ENCODE assay signal across 28 cellular contexts in the genomic region with DNA sequence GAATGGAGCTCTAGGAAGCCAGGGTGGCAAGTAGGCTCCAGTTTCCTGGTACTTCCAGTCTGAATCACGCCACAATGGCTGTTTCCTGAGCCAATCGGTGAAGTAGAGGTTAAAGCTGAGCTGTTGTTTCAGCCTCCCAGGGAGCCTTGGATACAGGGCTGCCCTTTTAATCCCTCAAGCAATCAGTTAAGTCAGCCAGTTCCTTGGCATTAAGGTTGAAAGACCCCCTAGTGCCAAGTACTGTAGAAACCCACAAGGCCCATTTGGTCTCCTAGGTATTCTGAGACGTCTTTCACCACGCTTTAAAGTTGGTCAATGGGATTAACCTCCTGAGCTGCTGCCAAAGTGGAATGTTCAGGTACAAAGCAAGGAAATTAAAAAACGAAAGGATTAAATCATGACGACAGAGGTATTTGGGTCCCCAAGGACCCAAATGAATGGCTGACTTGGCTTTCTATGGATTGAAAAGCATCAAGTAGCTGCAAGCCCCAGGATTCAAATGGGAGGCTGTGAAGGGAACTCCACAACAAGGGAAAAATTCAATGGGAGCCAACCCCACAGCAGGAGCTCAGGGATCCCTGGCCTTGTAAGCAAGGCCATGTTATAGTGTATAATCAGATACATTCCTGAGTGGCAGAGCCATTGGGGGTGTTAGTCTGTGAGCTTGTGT.
A peak's percentile ranks its signal among the peaks of the same experiment; 100 is the strongest.
DNase-seq lines count a peak whose midpoint lies in the region; ATAC-seq, FAIRE-seq and TF ChIP-seq lines count a peak whose summit lies in the region.
"Had no signal": no experiment of that assay in that cellular context is flagged by ENCODE, and none has a peak within 500 bp of the region (broad histone marks: within the 10 kb centered on the region; RNA-seq: fewer than 3 reads in every experiment).

No MANE protein-coding gene starts in this region.

- no peak overlapping the region for H2BK5ac ChIP-seq in H1 (ENCODE audit: low read depth, low read length)

- H3K9ac ChIP-seq in NT2/D1 (ENCODE audit: insufficient read length, low read depth) (no peak overlapping the region), H1 (replicated peaks in 1 of 4; ENCODE audit: extremely low read depth in 1 of 4, low read depth in 3 of 4, low read length in 3 of 4) (no peak overlapping the region)
- H3K9ac ChIP-seq: GM23248 had no signal

- H3K27me3 ChIP-seq in NT2/D1 (ENCODE audit: insufficient read depth, insufficient read length) (no peaks in the 10 kb centered on the region), H1 (replicated peaks in 1 of 4; ENCODE audit: control insufficient read depth in 3 of 4, extremely low read depth in 1 of 4, insufficient read depth in 3 of 4, low read length in 3 of 4) (no peaks in the 10 kb centered on the region), sigmoid colon (no peaks in the 10 kb centered on the region)
- H3K27me3 ChIP-seq: left lung, spleen, thyroid gland had no signal

- no peak overlapping the region for H2BK12ac ChIP-seq in H1 (ENCODE audit: low read depth, low read length)

- H3K4ac ChIP-seq in H1 (replicated peaks; ENCODE audit: insufficient read length, low read depth, low read length) = no peak overlapping the region

- H4K91ac ChIP-seq in H1 (replicated peaks; ENCODE audit: insufficient read length, low read length) = no peak overlapping the region

- no peak overlapping the region for H3K4me3 ChIP-seq in A549
- no peak overlapping the region for H3K4me3 ChIP-seq in NT2/D1 (ENCODE audit: insufficient read length, low read depth)
- H3K4me3 ChIP-seq in H1 (ENCODE audit: extremely low read depth in 1 of 4, insufficient read depth in 2 of 4, low read depth in 3 of 4, low read length in 4 of 4) = no peak overlapping the region
- no peak overlapping the region for H3K4me3 ChIP-seq in sigmoid colon
- H3K4me3 ChIP-seq: GM23248, left lung, spleen, thyroid gland had no signal

- WGBS in A549 (ENCODE audit: missing lambda C conversion rate) = 93% methylated on average over 6 of the region's 6 CpGs
- WGBS in H1 (ENCODE audit: extremely low coverage in 1 of 2, insufficient coverage in 1 of 2, insufficient read length in 1 of 2, insufficient replicate concordance in 2 of 2, low coverage in 1 of 2, low lambda C conversion rate in 2 of 2, missing lambda C conversion rate in 1 of 2), 2 experiments = 44% methylated on average over 4 of the region's 6 CpGs; no CpG with 5 or more reads in 1 of the 2 experiments
- WGBS in sigmoid colon, 2 donors = 91 to 94% methylated on average over 6 of the region's 6 CpGs

- TF ChIP-seq POLR2A in A549 (IDR thresholded peaks at IDR 0.05; ENCODE audit: low read length) = no peak
- TF ChIP-seq POLR2A in H1 (IDR thresholded peaks at IDR 0.05; ENCODE audit: control extremely low read depth in 1 of 2, low read depth in 2 of 2, low read length in 2 of 2) = no peak
- no peak for TF ChIP-seq POLR2A in sigmoid colon (IDR thresholded peaks at IDR 0.05)

- peaks cover 5% of the 10 kb centered on the region for H3K36me3 Mint-ChIP-seq in nephron (ENCODE audit: low read depth)
- H3K36me3 Mint-ChIP-seq in activated T-helper 2 cell treated with anti-CD3 and anti-CD28 coated beads, Interferon-gamma antibody, Interleukin-2, Interleukin-4, amounts not matched to agents 10 μg/mL and 5 μg/mL and 100 μg/mL, durations not matched to agents 14 hours and 24 hours and 36 hours (ENCODE audit: low read depth) = no peaks in the 10 kb centered on the region

- H3K4me2 ChIP-seq in A549 = no peak overlapping the region
- H3K4me2 ChIP-seq in H1 (ENCODE audit: insufficient read depth in 1 of 2, low read depth in 2 of 2, low read length in 2 of 2) = no peak overlapping the region

- H3K23ac ChIP-seq in H1 (ENCODE audit: insufficient read length) = no peak overlapping the region

- H3K23me2 ChIP-seq in H1 (ENCODE audit: low read depth, low read length) = no peaks in the 10 kb centered on the region

- H3K9me3 Mint-ChIP-seq in nephron = no peaks in the 10 kb centered on the region
- no peaks in the 10 kb centered on the region for H3K9me3 Mint-ChIP-seq in activated T-helper 2 cell treated with anti-CD3 and anti-CD28 coated beads, Interferon-gamma antibody, Interleukin-2, Interleukin-4, amounts not matched to agents 10 μg/mL and 5 μg/mL and 100 μg/mL, durations not matched to agents 14 hours and 24 hours and 36 hours
- H3K9me3 Mint-ChIP-seq: activated naive CD8-positive, alpha-beta T cell treated with anti-CD3 and anti-CD28 coated beads, Interleukin-2, amount 50 U/mL, for 24 hours; stimulated activated naive CD8-positive, alpha-beta T cell treated with anti-CD3 and anti-CD28 coated beads, Interleukin-15, Interleukin-2, amounts not matched to agents 100 ng/mL and 50 ng/mL, for 24 hours; T-helper 1 cell treated with Interleukin-12 subunit alpha and Interleukin-12 subunit beta and Interleukin-4 antibody, amounts not matched to agents 30 μg/mL and 1 μg/mL, for 36 hours had no signal

- H4K20me1 ChIP-seq in H1 (replicated peaks in 1 of 2; ENCODE audit: control insufficient read depth in 1 of 2, insufficient read depth in 2 of 2, low read length in 2 of 2) = no peaks in the 10 kb centered on the region

- TF ChIP-seq CTCF in A549 (IDR thresholded peaks at IDR 0.05) (no peak), H1 (IDR thresholded peaks at IDR 0.05; ENCODE audit: control extremely low read depth in 1 of 3, insufficient read depth in 1 of 3, low read depth in 1 of 3, low read length in 3 of 3) (no peak), nephron (IDR thresholded peaks at IDR 0.05; ENCODE audit: unreplicated experiment in 3 of 3) (no peak), sigmoid colon (IDR thresholded peaks at IDR 0.05) (no peak)

- no peaks in the 10 kb centered on the region for H3K79me2 ChIP-seq in H1 (ENCODE audit: control insufficient read depth in 1 of 2, insufficient read depth in 2 of 2, low read length in 2 of 2)

- POLR2A ChIA-PET in A549 (lab: Yijun Ruan, JAX) = no interaction called here
- POLR2A ChIA-PET in H1 (lab: Charles Lee; ENCODE audit: partially characterized antibody) = no interaction called here

- no peaks in the 10 kb centered on the region for H3K27me3 Mint-ChIP-seq in nephron (ENCODE audit: low read depth)
- H3K27me3 Mint-ChIP-seq in activated T-helper 2 cell treated with anti-CD3 and anti-CD28 coated beads, Interferon-gamma antibody, Interleukin-2, Interleukin-4, amounts not matched to agents 10 μg/mL and 5 μg/mL and 100 μg/mL, durations not matched to agents 14 hours and 24 hours and 36 hours (ENCODE audit: low read depth) = no peaks in the 10 kb centered on the region
- H3K27me3 Mint-ChIP-seq: activated naive CD8-positive, alpha-beta T cell treated with anti-CD3 and anti-CD28 coated beads, Interleukin-2, amount 50 U/mL, for 24 hours; stimulated activated naive CD8-positive, alpha-beta T cell treated with anti-CD3 and anti-CD28 coated beads, Interleukin-15, Interleukin-2, amounts not matched to agents 100 ng/mL and 50 ng/mL, for 24 hours had no signal

- no peak overlapping the region for H4K8ac ChIP-seq in H1 (ENCODE audit: extremely low read depth, insufficient read depth, low read length)

- no peaks in the 10 kb centered on the region for H3K79me1 ChIP-seq in H1 (ENCODE audit: low read depth, low read length)

- DNase-seq in A549 (ENCODE audit: low read depth in 1 of 2, low spot score in 1 of 2) (no peak), NT2/D1 (ENCODE audit: low read depth, low spot score) (peak; percentile 81), H1 (ENCODE audit: low read depth in 1 of 2, low spot score in 2 of 2) (no peak), DMS153 (lab: John Stamatoyannopoulos, UW) (no peak), sigmoid colon (no peak), GF-D8 (lab: John Stamatoyannopoulos, UW) (no peak)
- no peak for DNase-seq in activated T-helper 2 cell treated with anti-CD3 and anti-CD28 coated beads, Interferon-gamma antibody, Interleukin-2, Interleukin-4, amounts not matched to agents 10 μg/mL and 5 μg/mL and 100 μg/mL, durations not matched to agents 14 hours and 24 hours and 36 hours (ENCODE audit: low spot score)
- DNase-seq: activated CD4-positive, alpha-beta T cell treated with anti-CD3 and anti-CD28 coated beads, Interleukin-2, amount 50 U/mL, for 1 hour; activated CD8-positive, alpha-beta memory T cell treated with anti-CD3 and anti-CD28 coated beads, Interleukin-2, amount 50 U/mL, for 48 hours; activated effector memory CD4-positive, alpha-beta T cell treated with Interleukin-2 at 50 U/mL for 16 hours; activated naive CD8-positive, alpha-beta T cell treated with anti-CD3 and anti-CD28 coated beads, Interleukin-2, amount 50 U/mL, for 24 hours; cortex of kidney; GM23248; head of caudate nucleus; Kasumi-1; left lung; NCI-H1048; NCI-H187 treated with DMSO at 0.1 percent for 48 hours; NCI-H345; NK-92 treated with Interleukin-12 subunit alpha and Interleukin-12 subunit beta, amount 100 ng/mL, for 24 hours; spleen; stimulated activated CD4-positive, alpha-beta T cell treated with anti-CD3 and anti-CD28 coated beads, Interleukin-4, amount 100 ng/mL, for 1 hour; thyroid gland had no signal

- TF ChIP-seq EP300 in A549 (IDR thresholded peaks at IDR 0.05) (no peak), H1 (IDR thresholded peaks at IDR 0.05; ENCODE audit: borderline replicate concordance in 1 of 2, low read depth in 2 of 2, low read length in 2 of 2) (no peak), sigmoid colon (IDR thresholded peaks at IDR 0.05) (no peak)

- H2BK120ac ChIP-seq in H1 (replicated peaks; ENCODE audit: low read depth, low read length) = no peak overlapping the region

- no peak overlapping the region for H3K4me3 Mint-ChIP-seq in nephron
- no peak overlapping the region for H3K4me3 Mint-ChIP-seq in activated T-helper 2 cell treated with anti-CD3 and anti-CD28 coated beads, Interferon-gamma antibody, Interleukin-2, Interleukin-4, amounts not matched to agents 10 μg/mL and 5 μg/mL and 100 μg/mL, durations not matched to agents 14 hours and 24 hours and 36 hours (ENCODE audit: low read depth)
- H3K4me3 Mint-ChIP-seq: activated naive CD8-positive, alpha-beta T cell treated with anti-CD3 and anti-CD28 coated beads, Interleukin-2, amount 50 U/mL, for 24 hours; stimulated activated naive CD8-positive, alpha-beta T cell treated with anti-CD3 and anti-CD28 coated beads, Interleukin-15, Interleukin-2, amounts not matched to agents 100 ng/mL and 50 ng/mL, for 24 hours; T-helper 1 cell treated with Interleukin-12 subunit alpha and Interleukin-12 subunit beta and Interleukin-4 antibody, amounts not matched to agents 30 μg/mL and 1 μg/mL, for 36 hours had no signal

- TF ChIP-seq RAD21 in A549 (conservative IDR thresholded peaks at IDR 0.05 in 1 of 2, IDR thresholded peaks at IDR 0.05 in 1 of 2) (no peak), H1 (IDR thresholded peaks at IDR 0.05 in 1 of 2, conservative IDR thresholded peaks at IDR 0.05 in 1 of 2; ENCODE audit: low read depth in 2 of 2, low read length in 2 of 2) (no peak)

- H2AK5ac ChIP-seq in H1 (ENCODE audit: low read depth, low read length) = no peak overlapping the region

- no peak overlapping the region for H2BK20ac ChIP-seq in H1 (ENCODE audit: low read length)

- no peak overlapping the region for H3K27ac ChIP-seq in A549
- H3K27ac ChIP-seq in H1 (ENCODE audit: low read depth, low read length) = no peak overlapping the region
- peak overlapping the region in 1 of 4 donors; percentile 3 for H3K27ac ChIP-seq in sigmoid colon
- H3K27ac ChIP-seq: GM23248, left lung, spleen, thyroid gland had no signal

- ATAC-seq in A549 = no peak
- ATAC-seq: activated naive CD8-positive, alpha-beta T cell treated with anti-CD3 and anti-CD28 coated beads, Interleukin-2, amount 50 U/mL, for 24 hours; left lung had no signal

- H3K14ac ChIP-seq in H1 (ENCODE audit: insufficient read length) = no peak overlapping the region

- H2BK15ac ChIP-seq in H1 (ENCODE audit: low read length) = no peak overlapping the region

- no peaks in the 10 kb centered on the region for H3K4me1 ChIP-seq in A549
- H3K4me1 ChIP-seq in NT2/D1 (ENCODE audit: insufficient read depth, insufficient read length) = peaks cover 9% of the 10 kb centered on the region
- peaks cover 0 to 6% (median 2%) of the 10 kb centered on the region in 4 experiments; a peak in 5 of 7 replicates for H3K4me1 ChIP-seq in H1 (replicated peaks in 1 of 4; ENCODE audit: control insufficient read depth in 3 of 4, insufficient read depth in 4 of 4, low read length in 3 of 4)
- no peaks in the 10 kb centered on the region for H3K4me1 ChIP-seq in sigmoid colon
- H3K4me1 ChIP-seq: left lung, spleen, thyroid gland had no signal

- no peak overlapping the region for H4K5ac ChIP-seq in H1 (ENCODE audit: insufficient read length, low read depth, low read length)

- peak overlapping the region; percentile 58 to 73 (median 69) for H3K27ac Mint-ChIP-seq in nephron
- no peak overlapping the region for H3K27ac Mint-ChIP-seq in activated T-helper 2 cell treated with anti-CD3 and anti-CD28 coated beads, Interferon-gamma antibody, Interleukin-2, Interleukin-4, amounts not matched to agents 10 μg/mL and 5 μg/mL and 100 μg/mL, durations not matched to agents 14 hours and 24 hours and 36 hours
- H3K27ac Mint-ChIP-seq: activated naive CD8-positive, alpha-beta T cell treated with anti-CD3 and anti-CD28 coated beads, Interleukin-2, amount 50 U/mL, for 24 hours; stimulated activated naive CD8-positive, alpha-beta T cell treated with anti-CD3 and anti-CD28 coated beads, Interleukin-15, Interleukin-2, amounts not matched to agents 100 ng/mL and 50 ng/mL, for 24 hours; T-helper 1 cell treated with Interleukin-12 subunit alpha and Interleukin-12 subunit beta and Interleukin-4 antibody, amounts not matched to agents 30 μg/mL and 1 μg/mL, for 36 hours had no signal

- H3K9me3 ChIP-seq in A549 (no peaks in the 10 kb centered on the region), NT2/D1 (ENCODE audit: insufficient read depth, low read length) (no peaks in the 10 kb centered on the region), H1 (ENCODE audit: insufficient read depth in 2 of 2, low read depth in 1 of 2, low read length in 1 of 2) (no peaks in the 10 kb centered on the region), sigmoid colon (no peaks in the 10 kb centered on the region)
- H3K9me3 ChIP-seq: left lung, spleen, thyroid gland had no signal

- H3K18ac ChIP-seq in H1 (ENCODE audit: extremely low read depth, low read length) = no peak overlapping the region

- H3K36me3 ChIP-seq in NT2/D1 (ENCODE audit: insufficient read depth, insufficient read length, low read length) (no peaks in the 10 kb centered on the region), H1 (ENCODE audit: control insufficient read depth in 2 of 4, insufficient read depth in 4 of 4, low read length in 3 of 4) (no peaks in the 10 kb centered on the region), sigmoid colon (no peaks in the 10 kb centered on the region)
- H3K36me3 ChIP-seq: left lung, spleen, thyroid gland had no signal

- peaks cover 9% of the 10 kb centered on the region for H3K4me1 Mint-ChIP-seq in nephron
- no peaks in the 10 kb centered on the region for H3K4me1 Mint-ChIP-seq in activated T-helper 2 cell treated with anti-CD3 and anti-CD28 coated beads, Interferon-gamma antibody, Interleukin-2, Interleukin-4, amounts not matched to agents 10 μg/mL and 5 μg/mL and 100 μg/mL, durations not matched to agents 14 hours and 24 hours and 36 hours (ENCODE audit: low read depth)
- H3K4me1 Mint-ChIP-seq: activated naive CD8-positive, alpha-beta T cell treated with anti-CD3 and anti-CD28 coated beads, Interleukin-2, amount 50 U/mL, for 24 hours had no signal

- FAIRE-seq in A549 (lab: Jason Lieb, UNC) = peak; percentile 43
- peak; percentile 95 for FAIRE-seq in H1 (lab: Jason Lieb, UNC)
- FAIRE-seq: endothelial cell of umbilical vein, RCC 7860 had no signal

- no peak overlapping the region for H2AFZ ChIP-seq in H1 (ENCODE audit: low read length)
- H2AFZ ChIP-seq: GM23248 had no signal

- CTCF ChIA-PET in A549 (lab: Yijun Ruan, JAX) (interaction anchor here (1.4 to 1.5 kb wide), 2 partner anchors 13 to 360 kb away, joined by 4 read pairs; no protein-coding TSS in a partner anchor), H1 (lab: Charles Lee; ENCODE audit: partially characterized antibody) (interaction anchor here (1.0 to 1.9 kb wide), 3 partner anchors 12 to 23 kb away, joined by 4 read pairs; no protein-coding TSS in a partner anchor)

- intact Hi-C loops in activated T-helper 2 cell treated with anti-CD3 and anti-CD28 coated beads, Interferon-gamma antibody, Interleukin-2, Interleukin-4, amounts not matched to agents 10 μg/mL and 5 μg/mL and 100 μg/mL, durations not matched to agents 14 hours and 24 hours and 36 hours (cut with micrococcal nuclease) = no loop called here
- intact Hi-C loops in sigmoid colon (cut with DNase I) = no loop called here

- H3K56ac ChIP-seq in H1 (replicated peaks; ENCODE audit: insufficient read length, low read depth, low read length) = no peak overlapping the region
